In the genomic region with DNA sequence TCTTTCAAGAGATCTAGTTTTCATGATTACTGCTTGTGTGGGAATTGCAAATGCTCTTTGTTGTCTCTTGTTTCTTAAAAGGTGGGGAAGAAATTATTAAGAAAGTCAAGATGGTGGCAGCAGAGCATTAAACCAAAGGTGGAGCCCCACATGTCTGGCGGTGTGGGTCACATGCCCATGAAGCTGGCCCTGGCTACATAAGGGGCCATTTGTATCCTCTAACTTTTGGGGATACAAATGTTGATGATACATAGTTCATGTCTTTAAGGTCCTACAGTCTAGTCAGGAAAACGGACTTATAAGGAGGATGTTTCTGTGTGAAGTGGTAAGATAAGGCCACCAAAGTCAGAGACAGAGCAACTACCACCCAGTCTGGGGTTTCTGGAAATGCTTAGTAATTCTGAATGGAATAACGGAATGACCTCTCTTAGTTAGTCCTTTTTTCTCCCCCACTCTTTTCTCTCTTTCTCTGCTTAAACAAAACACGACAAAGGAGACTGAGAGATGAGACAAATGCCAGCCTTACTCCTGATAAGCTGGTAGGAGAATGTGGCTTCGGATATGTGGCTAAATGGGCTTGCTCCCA, we compare ENCODE assay signal across 32 cellular contexts. TPM values are rescaled to one million over a fixed set of nuclear protein-coding genes. Genes with fewer than 3 reads are reported as not detected.
"Had no signal": no experiment of that assay in that cellular context is flagged by ENCODE, and none has a peak within 500 bp of the region (broad histone marks: within the 10 kb centered on the region; RNA-seq: fewer than 3 reads in every experiment).

No MANE protein-coding gene starts in this region.

- H3K27ac ChIP-seq: ascending aorta, breast epithelium, cardiac muscle cell, colonic mucosa, epithelial cell of prostate, esophagus squamous epithelium, gastroesophageal sphincter had no signal

- H3K4me1 ChIP-seq: ascending aorta, breast epithelium, colonic mucosa, gastroesophageal sphincter had no signal

- ATAC-seq: activated CD4-positive, alpha-beta T cell treated with anti-CD3 and anti-CD28 coated beads for 36 hours; activated CD8-positive, alpha-beta memory T cell treated with anti-CD3 and anti-CD28 coated beads, Interleukin-2, amount 10 ng/mL, durations not matched to agents 7 days and 5 days; activated CD8-positive, alpha-beta T cell treated with anti-CD3 and anti-CD28 coated beads, Interleukin-2, amount 10 ng/mL, durations not matched to agents 7 days and 5 days; activated naive CD4-positive, alpha-beta T cell treated with anti-CD3 and anti-CD28 coated beads, Interleukin-2, amount 50 U/mL, for 72 hours; gastroesophageal sphincter; T-helper 17 cell had no signal

- H3K4me3 ChIP-seq: ascending aorta, breast epithelium, cardiac muscle cell, colonic mucosa, esophagus squamous epithelium, gastroesophageal sphincter had no signal

- H3K36me3 ChIP-seq: ascending aorta, breast epithelium, cardiac muscle cell, colonic mucosa, esophagus squamous epithelium, gastroesophageal sphincter had no signal

- H3K4me3 Mint-ChIP-seq: activated CD4-positive, alpha-beta memory T cell treated with anti-CD3 and anti-CD28 coated beads for 36 hours; activated CD4-positive, alpha-beta T cell treated with anti-CD3 and anti-CD28 coated beads for 36 hours; activated CD4-positive, alpha-beta T cell treated with anti-CD3 and anti-CD28 coated beads, Interleukin-2, amount 10 ng/mL, durations not matched to agents 24 days and 14 days; activated CD8-positive, alpha-beta memory T cell treated with anti-CD3 and anti-CD28 coated beads, Interleukin-2, amount 10 ng/mL, durations not matched to agents 7 days and 5 days; activated CD8-positive, alpha-beta T cell treated with anti-CD3 and anti-CD28 coated beads, Interleukin-2, amount 10 ng/mL, durations not matched to agents 7 days and 5 days; activated naive CD4-positive, alpha-beta T cell treated with anti-CD3 and anti-CD28 coated beads, Interleukin-2, amount 10 ng/mL, durations not matched to agents 7 days and 5 days; activated naive CD8-positive, alpha-beta T cell treated with anti-CD3 and anti-CD28 coated beads, Interleukin-2, amount 10 ng/mL, durations not matched to agents 7 days and 5 days; activated T-helper 1 cell treated with anti-CD3 and anti-CD28 coated beads, Interleukin-12 subunit alpha, Interleukin-12 subunit beta, Interleukin-2, Interleukin-4 antibody, amounts not matched to agents 30 ng/mL and 10 ng/mL and 1 ng/mL, durations not matched to agents 14 hours and 24 hours and 36 hours; brain; T-helper 17 cell; T-helper 2 cell treated with Interferon-gamma antibody and Interleukin-4, amounts not matched to agents 5 μg/mL and 100 μg/mL, for 36 hours had no signal

- H3K4me1 Mint-ChIP-seq: activated CD4-positive, alpha-beta T cell treated with anti-CD3 and anti-CD28 coated beads for 36 hours; activated CD4-positive, alpha-beta T cell treated with anti-CD3 and anti-CD28 coated beads, Interleukin-2, amount 10 ng/mL, durations not matched to agents 24 days and 14 days; activated CD8-positive, alpha-beta memory T cell treated with anti-CD3 and anti-CD28 coated beads, Interleukin-2, amount 10 ng/mL, durations not matched to agents 7 days and 5 days; activated naive CD4-positive, alpha-beta T cell treated with anti-CD3 and anti-CD28 coated beads, Interleukin-2, amount 10 ng/mL, durations not matched to agents 7 days and 5 days; activated naive CD8-positive, alpha-beta T cell treated with anti-CD3 and anti-CD28 coated beads, Interleukin-2, amount 10 ng/mL, durations not matched to agents 7 days and 5 days; brain; T-helper 17 cell had no signal

- DNase-seq: activated CD4-positive, alpha-beta memory T cell treated with anti-CD3 and anti-CD28 coated beads for 36 hours; activated CD4-positive, alpha-beta T cell treated with anti-CD3 and anti-CD28 coated beads for 36 hours; activated CD4-positive, alpha-beta T cell treated with anti-CD3 and anti-CD28 coated beads, Interleukin-2, amount 10 ng/mL, durations not matched to agents 24 days and 14 days; activated CD4-positive, CD25-positive, alpha-beta regulatory T cell; activated CD4-positive, CD25-positive, alpha-beta regulatory T cell treated with anti-CD3 and anti-CD28 coated beads, Interleukin-2, amount 50 U/mL, for 72 hours; activated CD8-positive, alpha-beta memory T cell treated with anti-CD3 and anti-CD28 coated beads, Interleukin-2, amount 10 ng/mL, durations not matched to agents 7 days and 5 days; activated CD8-positive, alpha-beta memory T cell treated with anti-CD3 and anti-CD28 coated beads, Interleukin-2, amount 50 U/mL, for 4 hours; activated CD8-positive, alpha-beta T cell treated with anti-CD3 and anti-CD28 coated beads, Interleukin-2, amount 10 ng/mL, durations not matched to agents 7 days and 5 days; activated effector memory CD4-positive, alpha-beta T cell treated with anti-CD3 and anti-CD28 coated beads, Interleukin-2, amount 50 U/mL, for 16 hours; activated naive CD4-positive, alpha-beta T cell treated with anti-CD3 and anti-CD28 coated beads, Interleukin-2, amount 10 ng/mL, durations not matched to agents 7 days and 5 days; activated naive CD8-positive, alpha-beta T cell treated with anti-CD3 and anti-CD28 coated beads, Interleukin-2, amount 10 ng/mL, durations not matched to agents 7 days and 5 days; activated T-cell treated with anti-CD3 and anti-CD28 coated beads, Interleukin-2, amount 50 U/mL, for 1 hour; activated T-cell treated with anti-CD3 and anti-CD28 coated beads, Interleukin-2, amount 50 U/mL, for 48 hours; central memory CD4-positive, alpha-beta T cell; cerebellar nuclear complex; colonic mucosa; effector CD8-positive, alpha-beta T cell; esophagus squamous epithelium; foreskin melanocyte; T-helper 1 cell; T-helper 17 cell; T1000 had no signal

- H3K9me3 Mint-ChIP-seq: activated CD4-positive, alpha-beta memory T cell treated with anti-CD3 and anti-CD28 coated beads for 36 hours; activated CD4-positive, alpha-beta T cell treated with anti-CD3 and anti-CD28 coated beads, Interleukin-2, amount 10 ng/mL, durations not matched to agents 24 days and 14 days; activated naive CD4-positive, alpha-beta T cell treated with anti-CD3 and anti-CD28 coated beads, Interleukin-2, amount 10 ng/mL, durations not matched to agents 7 days and 5 days; activated naive CD8-positive, alpha-beta T cell treated with anti-CD3 and anti-CD28 coated beads, Interleukin-2, amount 10 ng/mL, durations not matched to agents 7 days and 5 days; activated T-helper 1 cell treated with anti-CD3 and anti-CD28 coated beads, Interleukin-12 subunit alpha, Interleukin-12 subunit beta, Interleukin-2, Interleukin-4 antibody, amounts not matched to agents 30 ng/mL and 10 ng/mL and 1 ng/mL, durations not matched to agents 14 hours and 24 hours and 36 hours; brain; T-helper 2 cell treated with Interferon-gamma antibody and Interleukin-4, amounts not matched to agents 5 μg/mL and 100 μg/mL, for 36 hours had no signal

- H3K36me3 Mint-ChIP-seq: activated CD4-positive, alpha-beta memory T cell treated with anti-CD3 and anti-CD28 coated beads for 36 hours; activated CD8-positive, alpha-beta memory T cell treated with anti-CD3 and anti-CD28 coated beads, Interleukin-2, amount 10 ng/mL, durations not matched to agents 7 days and 5 days; activated naive CD4-positive, alpha-beta T cell treated with anti-CD3 and anti-CD28 coated beads, Interleukin-2, amount 10 ng/mL, durations not matched to agents 7 days and 5 days; activated naive CD4-positive, alpha-beta T cell treated with anti-CD3 and anti-CD28 coated beads, Interleukin-2, amount 50 U/mL, for 72 hours; activated naive CD8-positive, alpha-beta T cell treated with anti-CD3 and anti-CD28 coated beads, Interleukin-2, amount 10 ng/mL, durations not matched to agents 7 days and 5 days; brain had no signal

- H3K27me3 Mint-ChIP-seq: activated CD4-positive, alpha-beta T cell treated with anti-CD3 and anti-CD28 coated beads, Interleukin-2, amount 10 ng/mL, durations not matched to agents 24 days and 14 days; activated CD8-positive, alpha-beta memory T cell treated with anti-CD3 and anti-CD28 coated beads, Interleukin-2, amount 10 ng/mL, durations not matched to agents 7 days and 5 days; activated naive CD4-positive, alpha-beta T cell treated with anti-CD3 and anti-CD28 coated beads, Interleukin-2, amount 10 ng/mL, durations not matched to agents 7 days and 5 days had no signal

- H3K27ac Mint-ChIP-seq: activated CD4-positive, alpha-beta memory T cell treated with anti-CD3 and anti-CD28 coated beads for 36 hours; activated CD4-positive, alpha-beta T cell treated with anti-CD3 and anti-CD28 coated beads for 36 hours; activated CD4-positive, alpha-beta T cell treated with anti-CD3 and anti-CD28 coated beads, Interleukin-2, amount 10 ng/mL, durations not matched to agents 24 days and 14 days; activated CD8-positive, alpha-beta memory T cell treated with anti-CD3 and anti-CD28 coated beads, Interleukin-2, amount 10 ng/mL, durations not matched to agents 7 days and 5 days; activated CD8-positive, alpha-beta T cell treated with anti-CD3 and anti-CD28 coated beads, Interleukin-2, amount 10 ng/mL, durations not matched to agents 7 days and 5 days; activated naive CD4-positive, alpha-beta T cell treated with anti-CD3 and anti-CD28 coated beads, Interleukin-2, amount 10 ng/mL, durations not matched to agents 7 days and 5 days; activated naive CD4-positive, alpha-beta T cell treated with anti-CD3 and anti-CD28 coated beads, Interleukin-2, amount 50 U/mL, for 72 hours; activated naive CD8-positive, alpha-beta T cell treated with anti-CD3 and anti-CD28 coated beads, Interleukin-2, amount 10 ng/mL, durations not matched to agents 7 days and 5 days; activated T-helper 1 cell treated with anti-CD3 and anti-CD28 coated beads, Interleukin-12 subunit alpha, Interleukin-12 subunit beta, Interleukin-2, Interleukin-4 antibody, amounts not matched to agents 30 ng/mL and 10 ng/mL and 1 ng/mL, durations not matched to agents 14 hours and 24 hours and 36 hours; activated T-helper 2 cell treated with anti-CD3 and anti-CD28 coated beads, Interferon-gamma antibody, Interleukin-2, Interleukin-4, amounts not matched to agents 10 μg/mL and 5 μg/mL and 100 μg/mL, durations not matched to agents 14 hours and 24 hours and 36 hours; brain; T-helper 17 cell; T-helper 2 cell treated with Interferon-gamma antibody and Interleukin-4, amounts not matched to agents 5 μg/mL and 100 μg/mL, for 36 hours had no signal

- H3K27me3 ChIP-seq: ascending aorta, breast epithelium, cardiac muscle cell, colonic mucosa, esophagus squamous epithelium, gastroesophageal sphincter had no signal

RNA-seq across cellular contexts. Expression of a gene that starts 39.9 kb away (rescaled TPM):
- total RNA-seq: activated CD4-positive, alpha-beta T cell treated with anti-CD3 and anti-CD28 coated beads for 36 hours; activated CD4-positive, alpha-beta T cell treated with anti-CD3 and anti-CD28 coated beads, Interleukin-2, amount 10 ng/mL, durations not matched to agents 24 days and 14 days; activated CD8-positive, alpha-beta T cell treated with anti-CD3 and anti-CD28 coated beads, Interleukin-2, amount 10 ng/mL, durations not matched to agents 7 days and 5 days; activated naive CD4-positive, alpha-beta T cell treated with anti-CD3 and anti-CD28 coated beads, Interleukin-2, amount 50 U/mL, for 72 hours; activated naive CD8-positive, alpha-beta T cell treated with anti-CD3 and anti-CD28 coated beads, Interleukin-2, amount 10 ng/mL, durations not matched to agents 7 days and 5 days; activated T-helper 1 cell treated with anti-CD3 and anti-CD28 coated beads, Interleukin-12 subunit alpha, Interleukin-12 subunit beta, Interleukin-2, Interleukin-4 antibody, amounts not matched to agents 30 ng/mL and 10 ng/mL and 1 ng/mL, durations not matched to agents 14 hours and 24 hours and 36 hours; activated T-helper 2 cell treated with anti-CD3 and anti-CD28 coated beads, Interferon-gamma antibody, Interleukin-2, Interleukin-4, amounts not matched to agents 10 μg/mL and 5 μg/mL and 100 μg/mL, durations not matched to agents 14 hours and 24 hours and 36 hours; ascending aorta; cardiac muscle cell; T-helper 17 cell had no signal
- polyA plus RNA-seq: cardiac muscle cell had no signal
